ENCODE assay signal across 1 cellular context in the genomic region with DNA sequence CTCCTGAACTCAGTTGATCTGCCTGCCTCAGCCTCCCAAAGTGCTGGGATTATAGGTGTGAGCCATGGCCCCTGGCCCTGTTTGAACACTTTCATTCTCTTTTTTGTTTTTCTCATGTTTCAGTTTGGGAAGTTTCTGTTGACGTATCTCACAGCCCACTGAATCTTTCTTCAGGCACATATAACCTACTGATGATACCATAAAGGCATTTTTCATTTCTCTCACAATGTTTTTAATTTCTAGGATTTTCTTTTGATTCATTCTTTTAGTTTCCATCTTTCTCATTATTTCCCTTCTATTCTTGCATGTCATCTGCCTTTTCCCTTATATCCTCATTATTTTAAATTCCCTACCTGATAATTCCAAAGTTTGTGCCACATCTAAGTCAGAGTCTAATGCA.
TF ChIP-seq lines count a peak whose summit lies in the region.

No MANE protein-coding gene starts in this region.

TF ChIP-seq in K562, 482 proteins besides CTCF, POLR2A, EP300 and RAD21:
- TF ChIP-seq CBX3 (IDR thresholded peaks at IDR 0.05; ENCODE audit: borderline replicate concordance in 1 of 2, low read length in 2 of 2), result peak in 1 of 2 experiments; percentile 42; a peak in 1 of 3 replicates
- TF ChIP-seq, protein P1, sequence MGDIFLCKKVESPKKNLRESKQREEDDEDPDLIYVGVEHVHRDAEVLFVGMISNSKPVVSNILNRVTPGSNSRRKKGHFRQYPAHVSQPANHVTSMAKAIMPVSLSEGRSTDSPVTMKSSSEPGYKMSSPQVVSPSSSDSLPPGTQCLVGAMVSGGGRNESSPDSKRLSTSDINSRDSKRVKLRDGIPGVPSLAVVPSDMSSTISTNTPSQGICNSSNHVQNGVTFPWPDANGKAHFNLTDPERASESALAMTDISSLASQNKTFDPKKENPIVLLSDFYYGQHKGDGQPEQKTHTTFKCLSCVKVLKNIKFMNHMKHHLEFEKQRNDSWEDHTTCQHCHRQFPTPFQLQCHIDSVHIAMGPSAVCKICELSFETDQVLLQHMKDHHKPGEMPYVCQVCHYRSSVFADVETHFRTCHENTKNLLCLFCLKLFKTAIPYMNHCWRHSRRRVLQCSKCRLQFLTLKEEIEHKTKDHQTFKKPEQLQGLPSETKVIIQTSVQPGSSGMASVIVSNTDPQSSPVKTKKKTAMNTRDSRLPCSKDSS (IDR thresholded peaks at IDR 0.05; ENCODE audit: low read depth, partially characterized antibody), result peak; percentile 56
- TF ChIP-seq TRIM28 (IDR thresholded peaks at IDR 0.05), result 0 out of 2 replicates have a peak, but pooled peaks have one; percentile 21
- TF ChIP-seq TRIM24 (IDR thresholded peaks at IDR 0.05), result peak; percentile 11 to 15; a peak in 1 of 4 replicates
- TF ChIP-seq MTA1 (IDR thresholded peaks at IDR 0.05; ENCODE audit: borderline replicate concordance), result no peak
- no peak for TF ChIP-seq ZFP1 (CRISPR knock-in tag; IDR thresholded peaks at IDR 0.05)
- 0 out of 2 replicates have a peak, but pooled peaks have one; percentile 54 for TF ChIP-seq HLTF (IDR thresholded peaks at IDR 0.05)
